8 cellular contexts compared by ENCODE assay signal in genomic region chr22:36873614-36874308, GRCh38. TPM values are rescaled to one million over a fixed set of nuclear protein-coding genes. Genes with fewer than 3 reads are reported as not detected.
DNase-seq lines count a peak whose midpoint lies in the region; ATAC-seq, FAIRE-seq and TF ChIP-seq lines count a peak whose summit lies in the region.

No MANE protein-coding gene starts in this region.

- 9% methylated on average over 6 of the region's 6 CpGs for WGBS in HepG2 (ENCODE audit: low lambda C conversion rate)

- POLR2A ChIA-PET in HepG2 (lab: Yijun Ruan, JAX), result no interaction called here

- no peak for TF ChIP-seq RAD21 in HepG2 (CRISPR knock-in tag; IDR thresholded peaks at IDR 0.05)

- H3K9ac ChIP-seq in HepG2 (ENCODE audit: insufficient read depth, low read depth, low read length), result no peak overlapping the region

- intact Hi-C loops in HepG2 (cut with micrococcal nuclease; ENCODE audit: unreplicated experiment), result no loop called here

- H3K9me3 ChIP-seq in HepG2 (ENCODE audit: low read length), result no peaks in the 10 kb centered on the region

- H3K79me2 ChIP-seq in HepG2 (ENCODE audit: insufficient read depth, low read length), result no peaks in the 10 kb centered on the region

- BruUV-seq in HepG2 (replicated peaks; lab: Mats Ljungman, UMichigan), result no TSS peak

- H4K20me1 ChIP-seq in HepG2 (ENCODE audit: insufficient read depth, low read length), result no peaks in the 10 kb centered on the region

- H3K27me3 ChIP-seq in HepG2 (ENCODE audit: control insufficient read depth in 1 of 2, insufficient read depth in 2 of 2, low read length in 2 of 2), result peaks cover 3 to 24% of the 10 kb centered on the region in 2 experiments

- H3K4me2 ChIP-seq in HepG2 (ENCODE audit: low read depth, low read length), result no peak overlapping the region; the same call in 1 of the 2 replicates

- H2AFZ ChIP-seq in HepG2 (ENCODE audit: low read length), result no peak overlapping the region

- H3K36me3 ChIP-seq in HepG2 (replicated peaks in 1 of 2; ENCODE audit: control insufficient read depth in 1 of 2, insufficient read depth in 2 of 2, low read length in 2 of 2), result no peaks in the 10 kb centered on the region

- in situ Hi-C loops in HepG2 (cut with HindIII; ENCODE audit: extremely low pct_ligation_motif_present, low pct_unique_long_range_greater_than_20kb), result no loop called here

- CTCF ChIA-PET in HepG2 (lab: Yijun Ruan, JAX; ENCODE audit: low intra/inter-chr PET ratio, low total read pairs), result no interaction called here

- peaks cover 9% of the 10 kb centered on the region; the same call in 1 of the 2 replicates for H3K4me1 ChIP-seq in HepG2 (ENCODE audit: insufficient read depth, low read length)

- FAIRE-seq in GM19239 (lab: Jason Lieb, UNC) (peak; percentile 98), HepG2 (lab: Jason Lieb, UNC) (peak; percentile 84)

- DNase-seq in DMS114 treated with DMSO at 0.1 percent for 48 hours (lab: John Stamatoyannopoulos, UW; ENCODE audit: unreplicated experiment) (peak; percentile 33), GM19239 (ENCODE audit: insufficient read length, low spot score) (peak; percentile 68), cerebellar cortex (ENCODE audit: low spot score) (peak; percentile 25), HepG2 (ENCODE audit: low spot score) (peak; percentile 62), stromal cell of bone marrow (ENCODE audit: low read depth) (peak; percentile 59), DMS79 treated with DMSO at 0.1 percent for 48 hours (lab: John Stamatoyannopoulos, UW) (no peak)

- TF ChIP-seq EP300 in HepG2 (IDR thresholded peaks at IDR 0.05; ENCODE audit: low read depth in 2 of 2, low read length in 2 of 2) (no peak), HepG2 (CRISPR knock-in tag; IDR thresholded peaks at IDR 0.05; ENCODE audit: borderline replicate concordance) (no peak)

- TF ChIP-seq CTCF in HepG2 (CRISPR knock-in tag; IDR thresholded peaks at IDR 0.05), result peak; percentile 64

- TF ChIP-seq POLR2A in Raji (IDR thresholded peaks at IDR 0.05; ENCODE audit: insufficient read depth, low read depth, low read length) (0 out of 2 replicates have a peak, but pooled peaks have one; percentile 15), HepG2 (IDR thresholded peaks at IDR 0.05; ENCODE audit: insufficient read depth in 1 of 2, low read depth in 2 of 2, low read length in 2 of 2) (no peak)

- no peak overlapping the region for H3K27ac ChIP-seq in HepG2 (ENCODE audit: extremely low read length, insufficient read depth, low read length)

- H3K4me3 ChIP-seq in HepG2 (replicated peaks in 1 of 3; ENCODE audit: insufficient read depth in 1 of 3, low read depth in 2 of 3, low read length in 3 of 3), result no peak overlapping the region; a peak in 1 of 6 replicates

- ATAC-seq in HG03354 (IDR thresholded peaks at IDR 0.05; ENCODE audit: poor library complexity, severe bottlenecking, unreplicated experiment), result peak; percentile 83
- peak; percentile 95 for ATAC-seq in HepG2

TF ChIP-seq in HepG2, 621 proteins besides CTCF, POLR2A, EP300 and RAD21 (continues in another document):
- peak; percentile 31 for TF ChIP-seq TEAD3 (CRISPR knock-in tag; optimal IDR thresholded peaks at IDR 0.05; ENCODE audit: borderline replicate concordance)

RNA-seq across cellular contexts. Expression of gene NCF4, which starts 13.0 kb away (rescaled TPM):
- not detected in 2 replicates for total RNA-seq in HepG2 (2016; rRNA removed; fragmentation: Illumina TruSeq; extraction: Trizol)
- total RNA-seq in HepG2 (2016; cell fraction: cytosol; rRNA removed; fragmentation: Illumina TruSeq; extraction: Trizol; ENCODE audit: low read depth), result not detected in 2 replicates
- total RNA-seq in HepG2 (2016; cell fraction: insoluble cytoplasmic fraction; rRNA removed; fragmentation: Illumina TruSeq; extraction: Trizol), result not detected in 2 replicates
- not detected in 2 replicates for total RNA-seq in HepG2 (2016; cell fraction: membrane; rRNA removed; fragmentation: Illumina TruSeq; extraction: Trizol)
- not detected in 2 replicates for total RNA-seq in HepG2 (2016; cell fraction: nucleus; rRNA removed; fragmentation: Illumina TruSeq; extraction: Trizol)
- polyA plus RNA-seq in HepG2 (2011; rRNA removed), result not detected in 2 replicates
- polyA plus RNA-seq in HepG2 (2011; cell fraction: cytosol; rRNA removed), result 0.04 TPM in 2 replicates
- polyA plus RNA-seq in HepG2 (2011; cell fraction: nucleus; rRNA removed), result 0.23 TPM in 1 of 2 replicates, not detected in the other
- not detected in 2 replicates for polyA plus RNA-seq in HepG2 (2012)
- polyA plus RNA-seq in HepG2 (2016; cell fraction: cytosol; fragmentation: Illumina TruSeq; extraction: Trizol; ENCODE audit: low read depth), result not detected in 2 replicates
- polyA plus RNA-seq in HepG2 (2016; cell fraction: insoluble cytoplasmic fraction; fragmentation: Illumina TruSeq; extraction: Trizol; ENCODE audit: low read depth), result not detected in 2 replicates
- not detected in 2 replicates for polyA plus RNA-seq in HepG2 (2016; cell fraction: membrane; fragmentation: Illumina TruSeq; extraction: Trizol; ENCODE audit: low read depth)
- polyA plus RNA-seq in HepG2 (2016; cell fraction: nucleus; fragmentation: Illumina TruSeq; extraction: Trizol; ENCODE audit: insufficient read depth, low read depth), result not detected in 2 replicates
- 0.23 TPM in 1 of 2 replicates, not detected in the other for polyA minus RNA-seq in HepG2 (2011; rRNA and poly(A)+ RNA removed; ENCODE audit: low replicate concordance)
- polyA minus RNA-seq in HepG2 (2011; cell fraction: cytosol; rRNA and poly(A)+ RNA removed), result not detected in 2 replicates
- not detected in 2 replicates for polyA minus RNA-seq in HepG2 (2011; cell fraction: nucleus; rRNA and poly(A)+ RNA removed)

RNA-seq across cellular contexts. Expression of gene CSF2RB, which starts 39.7 kb away (rescaled TPM):
- not detected in 2 replicates for total RNA-seq in HepG2 (2016; rRNA removed; fragmentation: Illumina TruSeq; extraction: Trizol)
- not detected in 2 replicates for total RNA-seq in HepG2 (2016; cell fraction: cytosol; rRNA removed; fragmentation: Illumina TruSeq; extraction: Trizol; ENCODE audit: low read depth)
- not detected in 2 replicates for total RNA-seq in HepG2 (2016; cell fraction: insoluble cytoplasmic fraction; rRNA removed; fragmentation: Illumina TruSeq; extraction: Trizol)
- total RNA-seq in HepG2 (2016; cell fraction: membrane; rRNA removed; fragmentation: Illumina TruSeq; extraction: Trizol), result not detected in 2 replicates
- not detected in 2 replicates for total RNA-seq in HepG2 (2016; cell fraction: nucleus; rRNA removed; fragmentation: Illumina TruSeq; extraction: Trizol)
- polyA plus RNA-seq in HepG2 (2011; rRNA removed), result not detected in 2 replicates
- not detected in 2 replicates for polyA plus RNA-seq in HepG2 (2011; cell fraction: cytosol; rRNA removed)
- polyA plus RNA-seq in HepG2 (2011; cell fraction: nucleus; rRNA removed), result not detected in 2 replicates
- not detected in 2 replicates for polyA plus RNA-seq in HepG2 (2012)
- polyA plus RNA-seq in HepG2 (2016; cell fraction: cytosol; fragmentation: Illumina TruSeq; extraction: Trizol; ENCODE audit: low read depth), result not detected in 2 replicates
- polyA plus RNA-seq in HepG2 (2016; cell fraction: insoluble cytoplasmic fraction; fragmentation: Illumina TruSeq; extraction: Trizol; ENCODE audit: low read depth), result not detected in 2 replicates
- not detected in 2 replicates for polyA plus RNA-seq in HepG2 (2016; cell fraction: membrane; fragmentation: Illumina TruSeq; extraction: Trizol; ENCODE audit: low read depth)
- not detected in 2 replicates for polyA plus RNA-seq in HepG2 (2016; cell fraction: nucleus; fragmentation: Illumina TruSeq; extraction: Trizol; ENCODE audit: insufficient read depth, low read depth)
- not detected in 2 replicates for polyA minus RNA-seq in HepG2 (2011; rRNA and poly(A)+ RNA removed; ENCODE audit: low replicate concordance)
- not detected in 2 replicates for polyA minus RNA-seq in HepG2 (2011; cell fraction: cytosol; rRNA and poly(A)+ RNA removed)
- not detected in 2 replicates for polyA minus RNA-seq in HepG2 (2011; cell fraction: nucleus; rRNA and poly(A)+ RNA removed)

RNA-seq across cellular contexts. Expression of gene PVALB, which starts 56.9 kb away (rescaled TPM):
- not detected in 2 replicates for total RNA-seq in HepG2 (2016; rRNA removed; fragmentation: Illumina TruSeq; extraction: Trizol)
- not detected in 2 replicates for total RNA-seq in HepG2 (2016; cell fraction: cytosol; rRNA removed; fragmentation: Illumina TruSeq; extraction: Trizol; ENCODE audit: low read depth)
- total RNA-seq in HepG2 (2016; cell fraction: insoluble cytoplasmic fraction; rRNA removed; fragmentation: Illumina TruSeq; extraction: Trizol), result not detected in 2 replicates
- not detected in 2 replicates for total RNA-seq in HepG2 (2016; cell fraction: membrane; rRNA removed; fragmentation: Illumina TruSeq; extraction: Trizol)
- total RNA-seq in HepG2 (2016; cell fraction: nucleus; rRNA removed; fragmentation: Illumina TruSeq; extraction: Trizol), result not detected in 2 replicates
- polyA plus RNA-seq in HepG2 (2011; rRNA removed), result not detected in 2 replicates
- not detected in 2 replicates for polyA plus RNA-seq in HepG2 (2011; cell fraction: cytosol; rRNA removed)
- not detected in 2 replicates for polyA plus RNA-seq in HepG2 (2011; cell fraction: nucleus; rRNA removed)
- polyA plus RNA-seq in HepG2 (2012), result not detected in 2 replicates
- polyA plus RNA-seq in HepG2 (2016; cell fraction: cytosol; fragmentation: Illumina TruSeq; extraction: Trizol; ENCODE audit: low read depth), result not detected in 2 replicates
- not detected in 2 replicates for polyA plus RNA-seq in HepG2 (2016; cell fraction: insoluble cytoplasmic fraction; fragmentation: Illumina TruSeq; extraction: Trizol; ENCODE audit: low read depth)
- not detected in 2 replicates for polyA plus RNA-seq in HepG2 (2016; cell fraction: membrane; fragmentation: Illumina TruSeq; extraction: Trizol; ENCODE audit: low read depth)
- polyA plus RNA-seq in HepG2 (2016; cell fraction: nucleus; fragmentation: Illumina TruSeq; extraction: Trizol; ENCODE audit: insufficient read depth, low read depth), result not detected in 2 replicates
- polyA minus RNA-seq in HepG2 (2011; rRNA and poly(A)+ RNA removed; ENCODE audit: low replicate concordance), result not detected in 2 replicates
- polyA minus RNA-seq in HepG2 (2011; cell fraction: cytosol; rRNA and poly(A)+ RNA removed), result not detected in 2 replicates
- not detected in 2 replicates for polyA minus RNA-seq in HepG2 (2011; cell fraction: nucleus; rRNA and poly(A)+ RNA removed)
